Comparison of ENCODE assay signal across 8 cellular contexts in genomic region chrX:132488092-132488749, GRCh38. TPM values are rescaled to one million over a fixed set of nuclear protein-coding genes. Genes with fewer than 3 reads are reported as not detected.
DNase-seq lines count a peak whose midpoint lies in the region; ATAC-seq, FAIRE-seq and TF ChIP-seq lines count a peak whose summit lies in the region.

No MANE protein-coding gene starts in this region.

- no peaks in the 10 kb centered on the region for H3K9me3 ChIP-seq in A673 (ENCODE audit: low read depth, low read length, poor library complexity, severe bottlenecking)
- no peaks in the 10 kb centered on the region for H3K9me3 ChIP-seq in PC-9 (ENCODE audit: insufficient read depth, low read depth)
- H3K9me3 ChIP-seq in astrocyte (ENCODE audit: insufficient read depth, low read depth, low read length), result no peaks in the 10 kb centered on the region

- peak; percentile 41 for DNase-seq in A673 (ENCODE audit: low spot score)
- no peak for DNase-seq in GM19239 (ENCODE audit: insufficient read length, low spot score)
- peak in 1 of 2 experiments; percentile 36 for DNase-seq in PC-9
- peak; percentile 7 for DNase-seq in astrocyte (ENCODE audit: low read depth)
- DNase-seq in stimulated activated CD4-positive, alpha-beta T cell treated with anti-CD3 and anti-CD28 coated beads, Interleukin-4, amount 100 ng/mL, for 4 hours, result peak; percentile 6 to 15

- H3K4me1 ChIP-seq in A673 (ENCODE audit: insufficient read depth, low read length, poor library complexity, severe bottlenecking) (peaks cover under 1% of the 10 kb centered on the region), PC-9 (replicated peaks; ENCODE audit: insufficient read depth) (peaks cover 27% of the 10 kb centered on the region), astrocyte (ENCODE audit: insufficient read depth, low read length) (no peaks in the 10 kb centered on the region)

- H3K27me3 Mint-ChIP-seq in astrocyte (ENCODE audit: low read depth, unreplicated experiment), result peaks cover 7% of the 10 kb centered on the region

- no peaks in the 10 kb centered on the region for H3K4me1 Mint-ChIP-seq in astrocyte (ENCODE audit: low read depth, unreplicated experiment)

- no peak overlapping the region for H3K27ac Mint-ChIP-seq in astrocyte (ENCODE audit: unreplicated experiment)

- peak overlapping the region; percentile 96 for H2AFZ ChIP-seq in PC-9
- peak overlapping the region; percentile 78 for H2AFZ ChIP-seq in astrocyte (ENCODE audit: low read depth, low read length)

- POLR2A ChIA-PET in A673 (lab: Charles Lee; ENCODE audit: low non-redundant PET), result no interaction called here
- POLR2A ChIA-PET in PC-9 (lab: Charles Lee; ENCODE audit: unreplicated experiment), result interaction anchor here (0.8 kb wide), 1 partner anchor 21 kb away, joined by 7 read pairs; no protein-coding TSS in a partner anchor

- peaks cover 15% of the 10 kb centered on the region; the same call in 1 of the 2 replicates for H3F3A ChIP-seq in PC-9 (ENCODE audit: insufficient read depth, low read depth)

- peak overlapping the region; percentile 57 for H3K4me3 ChIP-seq in A673 (ENCODE audit: low read depth, low read length, poor library complexity, severe bottlenecking)
- H3K4me3 ChIP-seq in PC-9, result peak overlapping the region; percentile 93
- peak overlapping the region; percentile 63 for H3K4me3 ChIP-seq in astrocyte (ENCODE audit: insufficient read depth, low read depth, low read length)

- H3K9ac ChIP-seq in astrocyte (ENCODE audit: low read length), result peak overlapping the region; percentile 67

- intact Hi-C loops in A673 (cut with micrococcal nuclease; ENCODE audit: unreplicated experiment), result loop anchor here (10.0 kb wide), 2 partner anchors 193 to 263 kb away; no protein-coding TSS in a partner anchor
- intact Hi-C loops in PC-9 (cut with micrococcal nuclease; ENCODE audit: unreplicated experiment), result loop anchor here (1.0 to 10.0 kb wide), 4 partner anchors 8 to 653 kb away; partner anchors contain the start of gene RAP2C

- FAIRE-seq in GM19239 (lab: Jason Lieb, UNC), result peak; percentile 90
- FAIRE-seq in astrocyte (lab: Jason Lieb, UNC), result peak; percentile 77
- FAIRE-seq in islet of Langerhans (lab: Jason Lieb, UNC), result peak; percentile 13

- H3K4me2 ChIP-seq in PC-9 (peak overlapping the region; percentile 90), astrocyte (ENCODE audit: low read length) (peak overlapping the region; percentile 89)

- peak overlapping the region; percentile 91 for H3K4me3 Mint-ChIP-seq in astrocyte (ENCODE audit: unreplicated experiment)

- no peaks in the 10 kb centered on the region for H3K9me3 Mint-ChIP-seq in astrocyte (ENCODE audit: unreplicated experiment)

- ATAC-seq in HG02571 (IDR thresholded peaks at IDR 0.05; ENCODE audit: unreplicated experiment) (no peak), GM21447 (IDR thresholded peaks at IDR 0.05; ENCODE audit: unreplicated experiment) (no peak)

- no peaks in the 10 kb centered on the region for H3K36me3 Mint-ChIP-seq in astrocyte (ENCODE audit: low read depth, unreplicated experiment)

- H3K27me3 ChIP-seq in A673 (replicated peaks; ENCODE audit: insufficient read depth, low read depth, low read length, poor library complexity), result no peaks in the 10 kb centered on the region
- no peaks in the 10 kb centered on the region for H3K27me3 ChIP-seq in PC-9 (ENCODE audit: insufficient read depth, low read depth)
- peaks cover 3% of the 10 kb centered on the region for H3K27me3 ChIP-seq in astrocyte (ENCODE audit: insufficient read depth, low read length)

- BruUV-seq in A673 (replicated peaks; lab: Mats Ljungman, UMichigan), result TSS peak; percentile 31
- no TSS peak for BruUV-seq in PC-9 (replicated peaks; lab: Mats Ljungman, UMichigan)

- no peaks in the 10 kb centered on the region for H3K36me3 ChIP-seq in A673 (ENCODE audit: insufficient read depth, low read length, poor library complexity, severe bottlenecking)
- no peaks in the 10 kb centered on the region for H3K36me3 ChIP-seq in PC-9 (ENCODE audit: low read depth)
- no peaks in the 10 kb centered on the region for H3K36me3 ChIP-seq in astrocyte (ENCODE audit: insufficient read depth, low read length)

- H3K79me2 ChIP-seq in PC-9 (ENCODE audit: low read depth), result no peaks in the 10 kb centered on the region
- no peaks in the 10 kb centered on the region for H3K79me2 ChIP-seq in astrocyte (ENCODE audit: insufficient read depth, low read length)

- H3K9me2 ChIP-seq in PC-9 (ENCODE audit: insufficient read depth), result no peaks in the 10 kb centered on the region

- CTCF ChIA-PET in A673 (lab: Charles Lee) (no interaction called here), PC-9 (lab: Charles Lee) (interaction anchor here (0.6 kb wide), 1 partner anchor 99 kb away, joined by 4 read pairs; no protein-coding TSS in a partner anchor)

- H3K27ac ChIP-seq in A673 (ENCODE audit: low read depth, low read length, poor library complexity, severe bottlenecking) (peak overlapping the region; percentile 90), PC-9 (peak overlapping the region; percentile 75), astrocyte (ENCODE audit: low read depth, low read length) (no peak overlapping the region)

- TF ChIP-seq CTCF in A673 (conservative IDR thresholded peaks at IDR 0.05; ENCODE audit: low read depth, low read length), result no peak
- TF ChIP-seq CTCF in PC-9 (conservative IDR thresholded peaks at IDR 0.05), result no peak
- no peak for TF ChIP-seq CTCF in astrocyte (IDR thresholded peaks at IDR 0.05; ENCODE audit: insufficient read depth, low read depth, low read length)

- H4K20me1 ChIP-seq in PC-9 (ENCODE audit: insufficient read depth) (no peaks in the 10 kb centered on the region), astrocyte (ENCODE audit: insufficient read depth, low read length) (no peaks in the 10 kb centered on the region)

RNA-seq across cellular contexts. Expression of gene MBNL3, which starts 0.6 kb away (rescaled TPM):
- 38.0 and 42.2 TPM in 2 replicates for total RNA-seq in A673 (2021)
- total RNA-seq in PC-9 (2021), result 24.4 and 36.1 TPM in 2 replicates
- 3.5 and 4.1 TPM in 2 replicates for total RNA-seq in astrocyte
